27 cellular contexts compared by ENCODE assay signal in genomic region chr7:128191136-128191844, GRCh38. TPM values are rescaled to one million over a fixed set of nuclear protein-coding genes. Genes with fewer than 3 reads are reported as not detected.
"Had no signal": no experiment of that assay in that cellular context is flagged by ENCODE, and none has a peak within 500 bp of the region (broad histone marks: within the 10 kb centered on the region; RNA-seq: fewer than 3 reads in every experiment).

No MANE protein-coding gene starts in this region.

- H3K27ac Mint-ChIP-seq: activated B cell treated with CpG ODN at 0.5 μM for 24 hours; activated CD4-positive, alpha-beta T cell treated with anti-CD3 and anti-CD28 coated beads, Interleukin-2, amount 10 ng/mL, durations not matched to agents 7 days and 5 days; activated naive CD8-positive, alpha-beta T cell treated with anti-CD3 and anti-CD28 coated beads, Interleukin-2, amount 50 U/mL, for 24 hours; activated T-cell treated with anti-CD3 and anti-CD28 coated beads, Interleukin-2, amount 50 U/mL, for 72 hours; mesothelial cell of epicardium; neural progenitor cell; progenitor cell of endocrine pancreas; stimulated activated naive CD8-positive, alpha-beta T cell treated with anti-CD3 and anti-CD28 coated beads, Interleukin-15, Interleukin-2, amounts not matched to agents 100 ng/mL and 50 ng/mL, for 24 hours; T-helper 17 cell had no signal

- H3K4me2 ChIP-seq: neural progenitor cell had no signal

- H3K27me3 ChIP-seq: body of pancreas had no signal

- H2AFZ ChIP-seq: neural progenitor cell had no signal

- H3K4me1 Mint-ChIP-seq: activated naive CD8-positive, alpha-beta T cell treated with anti-CD3 and anti-CD28 coated beads, Interleukin-2, amount 50 U/mL, for 24 hours; mesothelial cell of epicardium; naive thymus-derived CD8-positive, alpha-beta T cell; neural progenitor cell had no signal

- H3K4me1 ChIP-seq: body of pancreas, left lung, neural progenitor cell, thyroid gland, upper lobe of right lung had no signal

- DNase-seq: activated B cell treated with CpG ODN at 0.5 μM for 24 hours; activated CD4-positive, alpha-beta T cell treated with anti-CD3 and anti-CD28 coated beads, Interleukin-2, amount 10 ng/mL, durations not matched to agents 7 days and 5 days; activated gamma-delta T cell; activated naive CD4-positive, alpha-beta T cell treated with anti-CD3 and anti-CD28 coated beads, Interleukin-2, amount 50 U/mL, for 16 hours; activated naive CD8-positive, alpha-beta T cell treated with anti-CD3 and anti-CD28 coated beads, Interleukin-2, amount 50 U/mL, for 24 hours; activated T-cell treated with anti-CD3 and anti-CD28 coated beads, Interleukin-2, amount 50 U/mL, for 72 hours; anterior cingulate cortex; body of pancreas; dermis blood vessel endothelial cell; effector memory CD4-positive, alpha-beta T cell; foreskin melanocyte; left lung; stimulated activated CD4-positive, alpha-beta T cell treated with anti-CD3 and anti-CD28 coated beads, Interleukin-12 subunit alpha, Interleukin-12 subunit beta, amount 100 ng/mL, for 4 hours; stimulated activated CD4-positive, alpha-beta T cell treated with anti-CD3 and anti-CD28 coated beads, Interleukin-4, amount 100 ng/mL, for 4 hours; substantia nigra; T-helper 17 cell; thyroid gland; upper lobe of right lung had no signal

- H3K4me3 Mint-ChIP-seq: activated B cell treated with CpG ODN at 0.5 μM for 24 hours; activated CD4-positive, alpha-beta T cell treated with anti-CD3 and anti-CD28 coated beads, Interleukin-2, amount 10 ng/mL, durations not matched to agents 7 days and 5 days; activated naive CD8-positive, alpha-beta T cell treated with anti-CD3 and anti-CD28 coated beads, Interleukin-2, amount 50 U/mL, for 24 hours; activated T-cell treated with anti-CD3 and anti-CD28 coated beads, Interleukin-2, amount 50 U/mL, for 72 hours; mesothelial cell of epicardium; neural progenitor cell; stimulated activated naive CD8-positive, alpha-beta T cell treated with anti-CD3 and anti-CD28 coated beads, Interleukin-15, Interleukin-2, amounts not matched to agents 100 ng/mL and 50 ng/mL, for 24 hours; T-helper 17 cell had no signal

- H3K27ac ChIP-seq: body of pancreas, left lung, neural progenitor cell, thyroid gland, upper lobe of right lung had no signal

- H3K36me3 ChIP-seq: left lung, neural progenitor cell, thyroid gland, upper lobe of right lung had no signal

- ATAC-seq: activated naive CD8-positive, alpha-beta T cell treated with anti-CD3 and anti-CD28 coated beads, Interleukin-2, amount 50 U/mL, for 24 hours; activated T-cell treated with anti-CD3 and anti-CD28 coated beads, Interleukin-2, amount 50 U/mL, for 72 hours; body of pancreas; esophagus mucosa; left lung; naive thymus-derived CD8-positive, alpha-beta T cell; T-helper 17 cell; upper lobe of right lung had no signal

- H3K4me3 ChIP-seq: body of pancreas, left lung, lung, neural progenitor cell, thyroid gland, upper lobe of right lung had no signal

RNA-seq across cellular contexts. Expression of gene LEP, which starts 49.8 kb away (rescaled TPM):
- total RNA-seq: activated B cell treated with CpG ODN at 0.5 μM for 24 hours; activated CD4-positive, alpha-beta T cell treated with anti-CD3 and anti-CD28 coated beads, Interleukin-2, amount 10 ng/mL, durations not matched to agents 7 days and 5 days; activated T-cell treated with anti-CD3 and anti-CD28 coated beads, Interleukin-2, amount 50 U/mL, for 72 hours; dermis blood vessel endothelial cell; endothelial cell of umbilical vein; kidney epithelial cell; mesothelial cell of epicardium; naive thymus-derived CD8-positive, alpha-beta T cell; progenitor cell of endocrine pancreas; T-helper 17 cell; upper lobe of right lung had no signal
- polyA plus RNA-seq: endothelial cell of umbilical vein; naive thymus-derived CD8-positive, alpha-beta T cell had no signal
